ENCODE assay signal across 1 cellular context in the genomic region with DNA sequence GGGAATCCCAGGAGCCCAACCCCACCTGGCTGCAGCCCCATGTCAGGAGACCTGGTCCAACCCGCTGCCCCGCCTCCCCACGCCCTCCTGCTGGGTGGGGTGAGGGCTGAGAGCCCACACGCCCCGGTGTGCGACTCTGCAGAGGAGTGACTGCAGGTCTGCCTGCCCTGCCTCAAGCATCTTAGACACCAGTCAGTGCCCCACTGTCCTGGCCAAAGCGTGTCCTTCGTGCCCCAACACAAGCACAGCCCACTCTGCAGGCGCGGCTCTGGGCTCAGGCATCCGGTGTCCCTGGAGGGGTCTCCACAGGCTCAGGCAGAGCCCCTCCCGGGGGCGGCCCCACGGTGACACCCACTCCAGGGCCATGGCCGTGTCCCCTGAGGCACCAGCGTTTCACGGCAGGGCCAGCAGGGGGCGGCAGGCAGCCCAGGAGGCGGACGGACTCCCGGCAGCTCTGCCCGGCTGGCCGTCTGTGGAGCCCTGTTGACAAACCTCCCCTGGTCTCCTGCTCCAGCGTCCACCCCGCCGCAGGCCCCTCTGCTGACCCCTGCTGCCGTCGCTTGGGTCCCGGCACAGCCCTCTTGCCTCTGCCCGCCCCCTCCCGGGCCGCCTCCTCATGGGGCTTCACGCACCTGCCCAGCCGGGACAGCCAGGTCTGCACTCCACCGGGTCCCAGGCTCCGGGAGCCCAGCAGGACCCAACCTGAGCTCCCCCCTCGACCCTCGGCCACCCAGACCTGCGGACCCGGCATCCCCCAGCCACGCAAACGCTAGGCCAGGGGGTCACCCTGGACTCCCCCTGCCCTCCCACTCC.
TF ChIP-seq lines count a peak whose summit lies in the region.

No MANE protein-coding gene starts in this region.

TF ChIP-seq in endothelial cell of umbilical vein, 7 proteins besides CTCF, POLR2A, EP300 and RAD21:
- TF ChIP-seq JUN (IDR thresholded peaks at IDR 0.05; ENCODE audit: borderline replicate concordance, insufficient read depth, insufficient read length, low read depth) (no peak), GATA2 (IDR thresholded peaks at IDR 0.05; ENCODE audit: insufficient read depth, insufficient read length, low read depth, low read length) (no peak), FOS (IDR thresholded peaks at IDR 0.05; ENCODE audit: borderline replicate concordance, insufficient read depth, low read length) (no peak), MAX (IDR thresholded peaks at IDR 0.05; ENCODE audit: insufficient read depth, insufficient read length) (no peak), MYC (IDR thresholded peaks at IDR 0.05; ENCODE audit: low read depth, low read length) (no peak)
